7 cellular contexts compared by ENCODE assay signal in the genomic region with DNA sequence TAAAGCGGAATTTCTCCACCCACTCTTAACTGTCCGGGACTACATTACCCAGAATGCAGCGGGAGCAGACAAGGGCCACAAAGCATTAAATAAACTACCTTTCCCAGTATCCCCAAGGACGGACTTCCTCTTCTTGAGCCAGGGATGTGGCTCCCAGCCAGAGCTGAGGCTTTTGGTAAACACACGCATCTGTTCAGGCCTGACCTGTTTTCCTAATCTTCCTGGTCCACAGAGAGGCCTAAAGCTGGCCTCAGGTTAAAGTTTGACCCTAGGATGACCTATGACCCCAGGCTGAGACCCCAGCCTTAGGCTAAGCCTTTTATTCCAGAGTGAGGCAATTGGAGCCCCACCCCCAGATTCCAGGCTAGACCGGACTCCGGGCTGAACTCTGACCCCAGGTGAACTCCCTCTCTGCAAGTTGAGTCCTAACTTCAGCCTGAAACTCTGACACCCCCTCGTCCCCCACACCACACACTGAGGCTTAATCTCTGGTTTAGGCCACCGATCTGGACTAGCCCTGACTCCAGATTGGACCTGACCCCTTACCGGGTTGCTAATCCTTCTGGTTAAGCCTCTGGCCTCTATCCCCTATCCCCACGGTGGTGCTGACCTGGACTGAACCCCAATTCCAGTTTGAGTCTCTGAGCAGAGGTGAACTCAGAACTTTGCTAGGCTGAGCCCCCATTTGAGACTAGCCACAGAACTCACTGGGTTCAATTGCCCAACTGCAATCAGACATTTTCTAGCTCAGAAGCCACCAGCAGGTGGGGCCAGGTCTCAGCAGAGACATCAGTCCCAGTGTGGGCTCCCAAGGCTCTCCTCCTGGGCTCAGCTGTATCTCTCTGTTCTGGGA. TPM values are rescaled to one million over a fixed set of nuclear protein-coding genes. Genes with fewer than 3 reads are reported as not detected.
A peak's percentile ranks its signal among the peaks of the same experiment; 100 is the strongest.
DNase-seq lines count a peak whose midpoint lies in the region; ATAC-seq and TF ChIP-seq lines count a peak whose summit lies in the region.

No MANE protein-coding gene starts in this region.

- peak overlapping the region; percentile 59 for H3K4me2 ChIP-seq in SU-DHL-6 (ENCODE audit: low read depth, low read length, poor library complexity, severe bottlenecking)

- H3K36me3 Mint-ChIP-seq in progenitor cell of endocrine pancreas (ENCODE audit: insufficient read depth), result peaks cover 4% of the 10 kb centered on the region

- ATAC-seq in heart left ventricle, result peak; percentile 14 to 82 (median 44)
- no peak for ATAC-seq in GM19023 (IDR thresholded peaks at IDR 0.05; ENCODE audit: unreplicated experiment)

- intact Hi-C loops in heart left ventricle (cut with DNase I), result loop anchor here in 9 of 10 donors (1.0 to 10.0 kb wide), 10 partner anchors 31 to 366 kb away; partner anchors contain the start of gene ALKBH7 (in 1 of the 9)

- H3K27ac Mint-ChIP-seq in progenitor cell of endocrine pancreas, result peak overlapping the region; percentile 90

- H3K27me3 ChIP-seq in SU-DHL-6 (ENCODE audit: low read length) (no peaks in the 10 kb centered on the region), heart left ventricle (no peaks in the 10 kb centered on the region)

- in situ Hi-C loops in GM13976 (cut with MboI; ENCODE audit: low sequenced_read_pairs, unreplicated experiment), result loop anchor here (5.0 kb wide), 1 partner anchor 216 kb away; no protein-coding TSS in a partner anchor

- peak in 1 of 2 donors; percentile 9 for TF ChIP-seq POLR2A in heart left ventricle (IDR thresholded peaks at IDR 0.05)

- no peaks in the 10 kb centered on the region for H4K20me1 ChIP-seq in SU-DHL-6 (ENCODE audit: low read depth, low read length)

- no peaks in the 10 kb centered on the region for H3K9me3 Mint-ChIP-seq in progenitor cell of endocrine pancreas (ENCODE audit: low read depth)

- H3K9me3 ChIP-seq in SU-DHL-6 (ENCODE audit: insufficient read depth, low read length), result no peaks in the 10 kb centered on the region
- no peaks in the 10 kb centered on the region for H3K9me3 ChIP-seq in heart left ventricle

- no peaks in the 10 kb centered on the region for H3K36me3 ChIP-seq in SU-DHL-6 (ENCODE audit: low read length)
- peaks cover 0 to 25% (median 5%) of the 10 kb centered on the region in 9 donors for H3K36me3 ChIP-seq in heart left ventricle

- 11 to 17% (median 14%) methylated on average over 9 to 11 of the region's 11 CpGs for WGBS in heart left ventricle, 4 donors

- H3K4me1 ChIP-seq in heart left ventricle, result peaks cover 6 to 58% (median 45%) of the 10 kb centered on the region in 12 donors

- H3K4me1 Mint-ChIP-seq in progenitor cell of endocrine pancreas (ENCODE audit: low read depth), result peaks cover 31% of the 10 kb centered on the region

- TF ChIP-seq CTCF in GM13976 (IDR thresholded peaks at IDR 0.05; ENCODE audit: borderline replicate concordance, control extremely low read depth, extremely low read depth, insufficient read depth, missing control alignments), result peak; percentile 75
- peak; percentile 72 for TF ChIP-seq CTCF in SU-DHL-6 (IDR thresholded peaks at IDR 0.05; ENCODE audit: insufficient read depth, low read length, poor library complexity, severe bottlenecking)
- peak; percentile 48 to 76 (median 65) for TF ChIP-seq CTCF in heart left ventricle (IDR thresholded peaks at IDR 0.05)
- peak; percentile 64 for TF ChIP-seq CTCF in progenitor cell of endocrine pancreas (IDR thresholded peaks at IDR 0.05; ENCODE audit: unreplicated experiment)

- H3K4me3 ChIP-seq in SU-DHL-6 (ENCODE audit: insufficient read depth, low read length, poor library complexity, severe bottlenecking) (peak overlapping the region; percentile 32), heart left ventricle (peak overlapping the region in 9 of 12 donors; percentile 13 to 96 (median 81))

- H3K27ac ChIP-seq in SU-DHL-6 (ENCODE audit: low read depth, low read length), result peak overlapping the region; percentile 70
- peak overlapping the region; percentile 82 to 99 (median 95) for H3K27ac ChIP-seq in heart left ventricle

- H3K27me3 Mint-ChIP-seq in progenitor cell of endocrine pancreas, result no peaks in the 10 kb centered on the region

- DNase-seq in GM13976 (ENCODE audit: low spot score), result peak; percentile 76
- DNase-seq in LHCN-M2 (ENCODE audit: low read depth), result peak; percentile 74
- DNase-seq in activated naive CD8-positive, alpha-beta T cell treated with anti-CD3 and anti-CD28 coated beads, Interleukin-2, amount 50 U/mL, for 16 hours (ENCODE audit: low read depth, low spot score), result peak; percentile 38
- peak; percentile 80 to 97 (median 83) for DNase-seq in heart left ventricle
- DNase-seq in progenitor cell of endocrine pancreas (ENCODE audit: low spot score, unreplicated experiment), result peak; percentile 46

- no peaks in the 10 kb centered on the region for H3K9me2 ChIP-seq in SU-DHL-6 (replicated peaks; ENCODE audit: insufficient read depth, low read length)

- peak overlapping the region; percentile 91 for H3K4me3 Mint-ChIP-seq in progenitor cell of endocrine pancreas (ENCODE audit: low read depth)

- H3K79me2 ChIP-seq in SU-DHL-6 (ENCODE audit: insufficient read depth, low read length), result peaks cover 5% of the 10 kb centered on the region; the same call in 1 of the 2 replicates

- H3K9ac ChIP-seq in SU-DHL-6 (ENCODE audit: low read length), result peak overlapping the region; percentile 32

- peaks cover 27% of the 10 kb centered on the region for H3F3A ChIP-seq in SU-DHL-6 (ENCODE audit: insufficient read depth)

- H2AFZ ChIP-seq in SU-DHL-6 (ENCODE audit: low read depth, low read length, severe bottlenecking), result peak overlapping the region; percentile 67

RNA-seq across cellular contexts. Expression of gene GPR108, which starts 0.7 kb away (rescaled TPM):
- total RNA-seq in LHCN-M2 (2014; rRNA removed) (47.6 and 55.9 TPM in 2 replicates), heart left ventricle (10 to 100 TPM; 19.2 to 47.9 (median 27.7) TPM), progenitor cell of endocrine pancreas (72.8 and 80.8 TPM in 2 replicates)
- polyA plus RNA-seq in LHCN-M2 (2012), result 43.4 TPM
- 10 to 100 TPM; 35.5 to 39.1 TPM for polyA plus RNA-seq in heart left ventricle

RNA-seq across cellular contexts. Expression of gene TRIP10, which starts 1.4 kb away (rescaled TPM):
- total RNA-seq in LHCN-M2 (2014; rRNA removed), result 45.6 and 49.1 TPM in 2 replicates
- 45.8 TPM for polyA plus RNA-seq in LHCN-M2 (2012)
- total RNA-seq in heart left ventricle, result 100 to 1,000 TPM in 3 of 9 donors, 10 to 100 TPM in 6; 62.5 to 135 (median 72.8) TPM
- 100 to 1,000 TPM; 110 to 172 TPM for polyA plus RNA-seq in heart left ventricle
- total RNA-seq in progenitor cell of endocrine pancreas, result 46.0 and 48.2 TPM in 2 replicates

RNA-seq across cellular contexts. Expression of gene C3, which starts 17.6 kb away (rescaled TPM):
- total RNA-seq in LHCN-M2 (2014; rRNA removed) (0.71 and 1.1 TPM in 2 replicates), heart left ventricle (1,000 to 10,000 TPM in 1 of 9 donors, 100 to 1,000 TPM in 3, 10 to 100 TPM in 5; 31.7 to 1,888 (median 81.0) TPM), progenitor cell of endocrine pancreas (1.5 and 1.6 TPM in 2 replicates)
- 7.1 TPM for polyA plus RNA-seq in LHCN-M2 (2012)
- polyA plus RNA-seq in heart left ventricle, result 100 to 1,000 TPM in 1 of 2 donors, 10 to 100 TPM in 1; 64.9 to 136 TPM

RNA-seq across cellular contexts. Expression of gene SH2D3A, which starts 29.1 kb away (rescaled TPM):
- not detected in 2 replicates for total RNA-seq in LHCN-M2 (2014; rRNA removed)
- 0.40 TPM for polyA plus RNA-seq in LHCN-M2 (2012)
- total RNA-seq in heart left ventricle, result under 1 TPM in 3 of 9 donors, not detected in 6; 0.12 to 0.56 (median 0.52) TPM
- polyA plus RNA-seq in heart left ventricle, result under 1 TPM; 0.08 to 0.25 TPM
- total RNA-seq in progenitor cell of endocrine pancreas, result 19.8 and 20.0 TPM in 2 replicates

RNA-seq across cellular contexts. Expression of gene VAV1, which starts 34.4 kb away (rescaled TPM):
- total RNA-seq in LHCN-M2 (2014; rRNA removed) (not detected in 2 replicates), heart left ventricle (10 to 100 TPM in 1 of 9 donors, 1 to 10 TPM in 5, under 1 TPM in 3; 0.69 to 25.6 (median 1.7) TPM), progenitor cell of endocrine pancreas (not detected in 2 replicates)
- polyA plus RNA-seq in LHCN-M2 (2012), result not detected
- 1 to 10 TPM in 1 of 2 donors, under 1 TPM in 1; 0.91 to 1.2 TPM for polyA plus RNA-seq in heart left ventricle

Comparison
In these comparisons a context has a peak if more than half of its experiments do, and no peak if none do; other contexts are left out.
1. RNA of gene C3, which starts 17.6 kb away (total RNA-seq): 31.7 to 1,888 TPM in heart left ventricle; 1.5 to 1.6 TPM in progenitor cell of endocrine pancreas and 0.71 to 1.1 TPM in LHCN-M2; every median in the first group is over 10 times any median in the second.
2. Peak in every context shown above with its lines, with median percentiles within 50 percentile points of each other: DNase-seq and CTCF ChIP-seq.